Comparison of ENCODE assay signal across 1 cellular context in genomic region chr1:236039736-236040670, GRCh38.
A peak's percentile ranks its signal among the peaks of the same experiment; 100 is the strongest.
TF ChIP-seq lines count a peak whose summit lies in the region.

No MANE protein-coding gene starts in this region.

TF ChIP-seq in HepG2, 621 proteins besides CTCF, POLR2A, EP300 and RAD21 (continued from another document and continues in another):
- TF ChIP-seq ZNF687 (CRISPR knock-in tag; IDR thresholded peaks at IDR 0.05) (no peak), ZNF331 (CRISPR knock-in tag; IDR thresholded peaks at IDR 0.05) (peak; percentile 75), POLR2AphosphoS5 (IDR thresholded peaks at IDR 0.05; ENCODE audit: low read depth, low read length) (no peak), RFX3 (CRISPR knock-in tag; IDR thresholded peaks at IDR 0.05) (no peak), JUND (CRISPR knock-in tag; IDR thresholded peaks at IDR 0.05) (peak; percentile 54; the same call in 1 of the 2 replicates), ZFP62 (CRISPR knock-in tag; IDR thresholded peaks at IDR 0.05) (no peak), ZNF543 (CRISPR knock-in tag; IDR thresholded peaks at IDR 0.05) (no peak), ZNF790 (CRISPR knock-in tag; IDR thresholded peaks at IDR 0.05; ENCODE audit: borderline replicate concordance) (no peak), SSRP1 (CRISPR knock-in tag; IDR thresholded peaks at IDR 0.05) (no peak), CAMTA2 (CRISPR knock-in tag; IDR thresholded peaks at IDR 0.05; ENCODE audit: borderline replicate concordance) (no peak), ZFY (CRISPR knock-in tag; IDR thresholded peaks at IDR 0.05) (no peak), SMC3 (IDR thresholded peaks at IDR 0.05; ENCODE audit: low read length) (no peak), AKNA (CRISPR knock-in tag; IDR thresholded peaks at IDR 0.05; ENCODE audit: borderline replicate concordance) (no peak), ELF3 (CRISPR knock-in tag; IDR thresholded peaks at IDR 0.05) (peak; percentile 75), GLI4 (CRISPR knock-in tag; IDR thresholded peaks at IDR 0.05; ENCODE audit: borderline replicate concordance) (no peak), FOSL1 (CRISPR knock-in tag; IDR thresholded peaks at IDR 0.05; ENCODE audit: borderline replicate concordance) (peak; percentile 36; the same call in 1 of the 2 replicates), NR0B2 (CRISPR knock-in tag; IDR thresholded peaks at IDR 0.05) (no peak), IKZF5 (CRISPR knock-in tag; IDR thresholded peaks at IDR 0.05) (peak; percentile 82), MAFK (conservative IDR thresholded peaks at IDR 0.05 in 1 of 2, IDR thresholded peaks at IDR 0.05 in 1 of 2; ENCODE audit: low read length in 2 of 2) (no peak), ZSCAN22 (CRISPR knock-in tag; IDR thresholded peaks at IDR 0.05) (no peak), FUBP1 (CRISPR knock-in tag; IDR thresholded peaks at IDR 0.05; ENCODE audit: borderline replicate concordance) (no peak), PAF1 (CRISPR knock-in tag; IDR thresholded peaks at IDR 0.05) (no peak), MLLT10 (CRISPR knock-in tag; IDR thresholded peaks at IDR 0.05) (no peak), RARG (CRISPR knock-in tag; IDR thresholded peaks at IDR 0.05; ENCODE audit: low read depth) (no peak; the same call in 1 of the 2 replicates), TBX3 (IDR thresholded peaks at IDR 0.05; ENCODE audit: borderline replicate concordance) (peak; percentile 60; the same call in 1 of the 2 replicates), ZBTB7A (CRISPR knock-in tag; IDR thresholded peaks at IDR 0.05) (no peak), ZHX2 (IDR thresholded peaks at IDR 0.05; ENCODE audit: low read depth) (0 out of 2 replicates have a peak, but pooled peaks have one; percentile 40), ZHX2 (CRISPR knock-in tag; IDR thresholded peaks at IDR 0.05; ENCODE audit: borderline replicate concordance) (no peak; the same call in 1 of the 2 replicates), EHMT2 (IDR thresholded peaks at IDR 0.05; ENCODE audit: borderline replicate concordance, low read depth, low read length) (no peak), ZBTB42 (CRISPR knock-in tag; IDR thresholded peaks at IDR 0.05) (peak; percentile 98), ZXDC (CRISPR knock-in tag; IDR thresholded peaks at IDR 0.05) (no peak), USF2 (IDR thresholded peaks at IDR 0.05; ENCODE audit: low read depth, low read length) (peak; percentile 93), USF2 (CRISPR knock-in tag; IDR thresholded peaks at IDR 0.05; ENCODE audit: borderline replicate concordance) (peak; percentile 95; the same call in 1 of the 2 replicates), SRY (CRISPR knock-in tag; IDR thresholded peaks at IDR 0.05) (no peak), SETDB1 (CRISPR knock-in tag; IDR thresholded peaks at IDR 0.05; ENCODE audit: borderline replicate concordance) (no peak), RXRA (CRISPR knock-in tag; IDR thresholded peaks at IDR 0.05) (peak; percentile 68; the same call in 1 of the 2 replicates)
